In genomic region chr1:55215194-55216021, GRCh38 we compare ENCODE assay signal across 1 cellular context.
TF ChIP-seq lines count a peak whose summit lies in the region.

TSS of gene USP24 (minus strand) at chr1:55215364. CDS start at chr1:55215113, 251 bp downstream.

TF ChIP-seq in WTC11, 78 proteins besides CTCF, POLR2A, EP300 and RAD21 (continued from another document):
- TF ChIP-seq HMGXB4 (CRISPR knock-in tag; IDR thresholded peaks at IDR 0.05) (peak; percentile 52; the same call in 1 of the 2 replicates), ETV6 (CRISPR knock-in tag; IDR thresholded peaks at IDR 0.05) (peak; percentile 27; the same call in 1 of the 2 replicates), ZNF396 (CRISPR knock-in tag; IDR thresholded peaks at IDR 0.05; ENCODE audit: borderline replicate concordance) (no peak), ZNF138 (CRISPR knock-in tag; conservative IDR thresholded peaks at IDR 0.05) (no peak), ZNF532 (CRISPR knock-in tag; IDR thresholded peaks at IDR 0.05; ENCODE audit: borderline replicate concordance) (no peak), PRDM15 (CRISPR knock-in tag; IDR thresholded peaks at IDR 0.05) (no peak), MXD4 (CRISPR knock-in tag; IDR thresholded peaks at IDR 0.05; ENCODE audit: borderline replicate concordance) (no peak), STAT6 (CRISPR knock-in tag; conservative IDR thresholded peaks at IDR 0.05; ENCODE audit: low read depth) (no peak), NFE2L1 (CRISPR knock-in tag; IDR thresholded peaks at IDR 0.05) (no peak)
TF ChIP-seq in WTC11: peak in this region for 23.
